ENCODE assay signal across 17 cellular contexts in genomic region chr15:62402687-62403086, GRCh38.
"Had no signal": no experiment of that assay in that cellular context is flagged by ENCODE, and none has a peak within 500 bp of the region (broad histone marks: within the 10 kb centered on the region; RNA-seq: fewer than 3 reads in every experiment).

No MANE protein-coding gene starts in this region.

- H3K4me1 Mint-ChIP-seq: activated CD4-positive, alpha-beta memory T cell treated with anti-CD3 and anti-CD28 coated beads, Interleukin-2, amount 10 ng/mL, durations not matched to agents 7 days and 5 days; activated CD8-positive, alpha-beta memory T cell treated with anti-CD3 and anti-CD28 coated beads, Interleukin-2, amount 10 ng/mL, durations not matched to agents 7 days and 5 days; activated naive CD8-positive, alpha-beta T cell treated with anti-CD3 and anti-CD28 coated beads for 36 hours; T-cell had no signal

- DNase-seq: activated CD4-positive, alpha-beta memory T cell treated with anti-CD3 and anti-CD28 coated beads, Interleukin-2, amount 10 ng/mL, durations not matched to agents 7 days and 5 days; activated CD4-positive, alpha-beta T cell treated with anti-CD3 and anti-CD28 coated beads for 48 hours; activated CD4-positive, CD25-positive, alpha-beta regulatory T cell; activated CD8-positive, alpha-beta memory T cell treated with anti-CD3 and anti-CD28 coated beads, Interleukin-2, amount 10 ng/mL, durations not matched to agents 7 days and 5 days; activated naive CD8-positive, alpha-beta T cell treated with anti-CD3 and anti-CD28 coated beads for 36 hours; central memory CD4-positive, alpha-beta T cell; dorsolateral prefrontal cortex; endodermal cell; occipital lobe; stomach; T-cell; testis; upper lobe of left lung had no signal

- H3K27ac Mint-ChIP-seq: activated CD4-positive, alpha-beta memory T cell treated with anti-CD3 and anti-CD28 coated beads, Interleukin-2, amount 10 ng/mL, durations not matched to agents 7 days and 5 days; activated CD8-positive, alpha-beta memory T cell treated with anti-CD3 and anti-CD28 coated beads, Interleukin-2, amount 10 ng/mL, durations not matched to agents 7 days and 5 days; activated naive CD8-positive, alpha-beta T cell treated with anti-CD3 and anti-CD28 coated beads for 36 hours; brain; endodermal cell had no signal

- H3K4me1 ChIP-seq: testis had no signal

- ATAC-seq: activated CD8-positive, alpha-beta memory T cell treated with anti-CD3 and anti-CD28 coated beads, Interleukin-2, amount 10 ng/mL, durations not matched to agents 7 days and 5 days; T-cell had no signal

- H3K4me2 ChIP-seq: hepatocyte had no signal

- H3K4me3 Mint-ChIP-seq: activated CD4-positive, alpha-beta memory T cell treated with anti-CD3 and anti-CD28 coated beads, Interleukin-2, amount 10 ng/mL, durations not matched to agents 7 days and 5 days; activated CD8-positive, alpha-beta memory T cell treated with anti-CD3 and anti-CD28 coated beads, Interleukin-2, amount 10 ng/mL, durations not matched to agents 7 days and 5 days; activated naive CD8-positive, alpha-beta T cell treated with anti-CD3 and anti-CD28 coated beads for 36 hours; brain; endodermal cell; T-cell had no signal

- H3K36me3 Mint-ChIP-seq: T-cell had no signal

- H3K27me3 ChIP-seq: dorsolateral prefrontal cortex, hepatocyte, stomach, testis, upper lobe of left lung had no signal

- H3K9me3 ChIP-seq: testis had no signal

- H2AFZ ChIP-seq: hepatocyte had no signal

- H3K4me3 ChIP-seq: dorsolateral prefrontal cortex, hepatocyte, lung, skin epidermis, stomach, testis, upper lobe of left lung had no signal

- H3K27ac ChIP-seq: dorsolateral prefrontal cortex, hepatocyte, skin epidermis, testis, upper lobe of left lung had no signal

- H3K36me3 ChIP-seq: stomach, upper lobe of left lung had no signal
